Comparison of ENCODE assay signal across 16 cellular contexts in genomic region chr10:93580824-93581223, GRCh38. TPM values are rescaled to one million over a fixed set of nuclear protein-coding genes. Genes with fewer than 3 reads are reported as not detected.
DNase-seq lines count a peak whose midpoint lies in the region; ATAC-seq and TF ChIP-seq lines count a peak whose summit lies in the region.
"Had no signal": no experiment of that assay in that cellular context is flagged by ENCODE, and none has a peak within 500 bp of the region (broad histone marks: within the 10 kb centered on the region; RNA-seq: fewer than 3 reads in every experiment).

No MANE protein-coding gene starts in this region.

- H3K4me2 ChIP-seq in neuronal stem cell (ENCODE audit: insufficient read depth, low read length, poor library complexity, severe bottlenecking), result no peak overlapping the region

- H2BK12ac ChIP-seq in neuronal stem cell (ENCODE audit: low read length), result no peak overlapping the region

- no peak overlapping the region for H3K23ac ChIP-seq in neuronal stem cell (ENCODE audit: low read depth, low read length, poor library complexity)

- H2BK120ac ChIP-seq in neuronal stem cell (ENCODE audit: low read depth, low read length), result no peak overlapping the region

- ATAC-seq in T-helper 17 cell, result no peak
- ATAC-seq: activated CD4-positive, alpha-beta T cell treated with anti-CD3 and anti-CD28 coated beads for 36 hours; heart left ventricle had no signal

- WGBS in neuronal stem cell (ENCODE audit: extremely low coverage in 2 of 2, insufficient read length in 2 of 2, insufficient replicate concordance in 1 of 2), 2 donors, result no CpG with 5 or more reads among the region's 6 CpGs

- H3K9me3 ChIP-seq in neuronal stem cell (replicated peaks in 1 of 2; ENCODE audit: control insufficient read depth in 2 of 2, insufficient read depth in 1 of 2, low read depth in 1 of 2, low read length in 2 of 2) (peaks cover 1 to 3% of the 10 kb centered on the region in 2 donors), T-helper 17 cell (ENCODE audit: control insufficient read depth, low read length, poor library complexity, severe bottlenecking) (no peaks in the 10 kb centered on the region)
- H3K9me3 ChIP-seq: thyroid gland had no signal

- H3K36me3 Mint-ChIP-seq in endothelial cell (ENCODE audit: low read depth, unreplicated experiment) (no peaks in the 10 kb centered on the region), T-helper 17 cell (ENCODE audit: low read depth) (peaks cover 2% of the 10 kb centered on the region)

- DNase-seq in DMS 273 (lab: John Stamatoyannopoulos, UW; ENCODE audit: unreplicated experiment) (peak; percentile 34), DMS 273 treated with DMSO at 0.1 percent for 48 hours (lab: John Stamatoyannopoulos, UW) (no peak), M059J (ENCODE audit: low read depth) (peak; percentile 59), endothelial cell (ENCODE audit: low spot score) (peak; percentile 21), neuronal stem cell (ENCODE audit: low spot score) (peak; percentile 85), T-helper 17 cell (no peak), cardiac septum (ENCODE audit: low spot score) (no peak)
- DNase-seq in activated CD4-positive, alpha-beta T cell treated with anti-CD3 and anti-CD28 coated beads for 1 hour, result no peak
- DNase-seq: activated CD4-positive, alpha-beta T cell treated with anti-CD3 and anti-CD28 coated beads for 36 hours; activated T-cell treated with anti-CD3 and anti-CD28 coated beads, Interleukin-2, amount 50 U/mL, for 48 hours; heart left ventricle; NCI-H1694; thyroid gland had no signal

- no peak overlapping the region for H3K4me3 ChIP-seq in neuronal stem cell (ENCODE audit: low read length in 2 of 2)
- H3K4me3 ChIP-seq: heart left ventricle, thyroid gland had no signal

- H3K4me1 ChIP-seq in neuronal stem cell (ENCODE audit: control insufficient read depth in 2 of 2, insufficient read depth in 1 of 2, low read depth in 1 of 2, low read length in 2 of 2), result peaks cover 8% of the 10 kb centered on the region in 2 donors
- H3K4me1 ChIP-seq: thyroid gland had no signal

- H3K4me3 Mint-ChIP-seq in endothelial cell (ENCODE audit: unreplicated experiment), result no peak overlapping the region
- no peak overlapping the region for H3K4me3 Mint-ChIP-seq in T-helper 17 cell
- H3K4me3 Mint-ChIP-seq: activated CD4-positive, alpha-beta T cell treated with anti-CD3 and anti-CD28 coated beads for 36 hours had no signal

- no peaks in the 10 kb centered on the region for H3K4me1 Mint-ChIP-seq in endothelial cell (ENCODE audit: unreplicated experiment)
- H3K4me1 Mint-ChIP-seq in T-helper 17 cell, result no peaks in the 10 kb centered on the region
- H3K4me1 Mint-ChIP-seq: activated CD4-positive, alpha-beta T cell treated with anti-CD3 and anti-CD28 coated beads for 36 hours had no signal

- H3K27ac Mint-ChIP-seq in endothelial cell (ENCODE audit: unreplicated experiment), result peak overlapping the region; percentile 2
- no peak overlapping the region for H3K27ac Mint-ChIP-seq in T-helper 17 cell
- H3K27ac Mint-ChIP-seq: activated CD4-positive, alpha-beta T cell treated with anti-CD3 and anti-CD28 coated beads for 36 hours had no signal

- intact Hi-C loops in cardiac septum (cut with DNase I), result no loop called here

- no peak overlapping the region for H2AFZ ChIP-seq in neuronal stem cell (ENCODE audit: low read length)

- no peaks in the 10 kb centered on the region for H3K36me3 ChIP-seq in neuronal stem cell (replicated peaks in 1 of 2; ENCODE audit: control insufficient read depth in 2 of 2, insufficient read depth in 2 of 2, low read length in 2 of 2)
- H3K36me3 ChIP-seq: heart left ventricle, thyroid gland had no signal

- no peak for TF ChIP-seq CTCF in endothelial cell (IDR thresholded peaks at IDR 0.05; ENCODE audit: unreplicated experiment)

- no peak overlapping the region for H4K8ac ChIP-seq in neuronal stem cell (ENCODE audit: low read depth, low read length)

- H3K18ac ChIP-seq in neuronal stem cell (ENCODE audit: low read length), result no peak overlapping the region

- H3K4ac ChIP-seq in neuronal stem cell (ENCODE audit: low read length), result no peak overlapping the region

- no peak overlapping the region for H3K14ac ChIP-seq in neuronal stem cell (ENCODE audit: low read length)

- H3K79me1 ChIP-seq in neuronal stem cell (ENCODE audit: low read depth, low read length), result no peaks in the 10 kb centered on the region

- H3K27me3 Mint-ChIP-seq in endothelial cell (ENCODE audit: unreplicated experiment), result peaks cover 5% of the 10 kb centered on the region
- H3K27me3 Mint-ChIP-seq in T-helper 17 cell, result peaks cover 9% of the 10 kb centered on the region

- H3K27me3 ChIP-seq in neuronal stem cell (ENCODE audit: control insufficient read depth in 3 of 3, insufficient read depth in 3 of 3, low read depth in 1 of 3, low read length in 3 of 3), result peaks cover 0 to 13% (median 0%) of the 10 kb centered on the region in 3 experiments
- H3K27me3 ChIP-seq: thyroid gland had no signal

- H2BK5ac ChIP-seq in neuronal stem cell (ENCODE audit: low read length), result no peak overlapping the region

- no peak overlapping the region for H2BK15ac ChIP-seq in neuronal stem cell (ENCODE audit: low read length)

- H3K9ac ChIP-seq in neuronal stem cell (ENCODE audit: low read depth, low read length, poor library complexity), result no peak overlapping the region

- no peak overlapping the region for H3K27ac ChIP-seq in neuronal stem cell (replicated peaks; ENCODE audit: low read length)
- H3K27ac ChIP-seq: 22Rv1, heart left ventricle, thyroid gland had no signal

- no peak overlapping the region for H2AK5ac ChIP-seq in neuronal stem cell (ENCODE audit: low read depth, low read length)

- H4K91ac ChIP-seq in neuronal stem cell (ENCODE audit: low read depth, low read length, poor library complexity), result no peak overlapping the region

- H3K9me3 Mint-ChIP-seq in endothelial cell (ENCODE audit: unreplicated experiment), result no peaks in the 10 kb centered on the region

RNA-seq across cellular contexts. Expression of gene FFAR4, which starts 14.4 kb away (rescaled TPM):
- total RNA-seq in M059J (2014; rRNA removed; shearing (Covaris generic)), result not detected in 2 replicates
- total RNA-seq in endothelial cell (ENCODE audit: unreplicated experiment), result not detected
- polyA plus RNA-seq in neuronal stem cell (2013, experiment 1 of 2), result 0.01 TPM
- not detected for polyA plus RNA-seq in neuronal stem cell (2013, experiment 2 of 2)
- not detected for total RNA-seq in T-helper 17 cell
- total RNA-seq in cardiac septum, result 0.08 TPM
- total RNA-seq: activated CD4-positive, alpha-beta T cell treated with anti-CD3 and anti-CD28 coated beads for 36 hours; H4 had no signal

RNA-seq across cellular contexts. Expression of gene RBP4, which starts 20.2 kb away (rescaled TPM):
- 0.37 TPM in 1 of 2 replicates, not detected in the other for total RNA-seq in M059J (2014; rRNA removed; shearing (Covaris generic))
- total RNA-seq in endothelial cell (ENCODE audit: unreplicated experiment) (not detected), T-helper 17 cell (not detected), cardiac septum (2.1 TPM)
- 0.06 TPM for polyA plus RNA-seq in neuronal stem cell (2013, experiment 1 of 2)
- 0.06 TPM for polyA plus RNA-seq in neuronal stem cell (2013, experiment 2 of 2)
- total RNA-seq: activated CD4-positive, alpha-beta T cell treated with anti-CD3 and anti-CD28 coated beads for 36 hours had no signal

RNA-seq across cellular contexts. Expression of gene PDE6C, which starts 31.5 kb away (rescaled TPM):
- total RNA-seq in M059J (2014; rRNA removed; shearing (Covaris generic)), result not detected in 2 replicates
- total RNA-seq in endothelial cell (ENCODE audit: unreplicated experiment) (not detected), T-helper 17 cell (not detected), cardiac septum (not detected)
- polyA plus RNA-seq in neuronal stem cell (2013, experiment 1 of 2), result not detected
- not detected for polyA plus RNA-seq in neuronal stem cell (2013, experiment 2 of 2)
- total RNA-seq: activated CD4-positive, alpha-beta T cell treated with anti-CD3 and anti-CD28 coated beads for 36 hours; H4; heart left ventricle; liver; thyroid gland had no signal
- polyA plus RNA-seq: heart left ventricle, liver had no signal

Comparison
In these comparisons a context has a peak if more than half of its experiments do, and no peak if none do; other contexts are left out.
1. DNase-seq: peak in DMS 273 (single experiment), M059J (single experiment), endothelial cell (single experiment) and neuronal stem cell (single experiment); none in DMS 273 treated with DMSO at 0.1 percent for 48 hours (single experiment), T-helper 17 cell (0 of 3), activated CD4-positive, alpha-beta T cell treated with anti-CD3 and anti-CD28 coated beads for 1 hour (single experiment) and cardiac septum (single experiment).